10 cellular contexts compared by ENCODE assay signal in the genomic region with DNA sequence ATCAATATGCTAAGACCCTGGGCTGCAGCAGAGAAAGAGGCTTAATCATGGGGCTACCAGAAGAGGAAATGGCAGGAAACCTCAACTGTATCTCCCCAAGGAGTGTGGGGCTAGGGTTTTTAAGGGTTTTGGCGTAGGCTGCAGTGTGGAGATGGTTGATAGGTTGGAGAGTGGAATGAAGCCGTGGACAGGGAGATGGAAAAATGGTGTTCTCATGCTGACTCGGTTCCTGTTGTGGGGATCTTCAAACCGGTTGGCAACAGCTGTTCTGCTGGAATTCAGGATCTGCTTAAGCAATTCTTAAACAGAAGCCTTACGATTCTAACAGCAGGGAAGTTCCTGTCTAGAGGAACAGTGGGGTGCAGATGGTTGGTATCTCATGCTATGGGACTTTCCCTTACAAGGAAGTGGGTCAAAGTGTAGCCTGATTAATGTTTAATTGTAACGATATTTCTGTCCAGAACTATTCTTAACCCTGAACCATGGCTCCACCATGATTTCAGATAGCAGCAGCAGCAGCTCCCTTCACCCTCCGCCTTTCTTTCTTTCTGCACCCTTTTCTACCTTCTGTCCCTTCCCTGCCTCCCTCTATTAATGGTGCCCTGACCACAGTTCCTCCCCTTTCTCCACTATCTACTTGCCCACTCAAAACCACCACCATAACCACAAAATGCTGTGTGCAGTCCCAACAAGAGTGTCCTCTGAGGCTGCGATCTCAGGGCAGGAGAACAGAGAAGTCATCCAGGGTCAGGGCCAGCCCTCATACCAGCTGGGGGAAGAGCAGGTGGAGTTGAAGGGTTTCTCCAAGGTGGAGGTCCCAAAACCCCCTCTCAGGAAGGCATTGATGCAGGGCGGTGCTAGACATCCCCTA. TPM values are rescaled to one million over a fixed set of nuclear protein-coding genes. Genes with fewer than 3 reads are reported as not detected.
A peak's percentile ranks its signal among the peaks of the same experiment; 100 is the strongest.
DNase-seq lines count a peak whose midpoint lies in the region; ATAC-seq, FAIRE-seq and TF ChIP-seq lines count a peak whose summit lies in the region.
"Had no signal": no experiment of that assay in that cellular context is flagged by ENCODE, and none has a peak within 500 bp of the region (broad histone marks: within the 10 kb centered on the region; RNA-seq: fewer than 3 reads in every experiment).

No MANE protein-coding gene starts in this region.

- no peaks in the 10 kb centered on the region for H3K36me3 Mint-ChIP-seq in T-helper 2 cell treated with Interferon-gamma antibody and Interleukin-4, amounts not matched to agents 5 μg/mL and 100 μg/mL, for 36 hours (ENCODE audit: low read depth)
- H3K36me3 Mint-ChIP-seq in stimulated activated effector memory CD8-positive, alpha-beta T cell treated with anti-CD3 and anti-CD28 coated beads, Interleukin-12 subunit alpha, Interleukin-12 subunit beta, amount 100 ng/mL, for 72 hours = no peaks in the 10 kb centered on the region

- TF ChIP-seq EP300 in K562 (IDR thresholded peaks at IDR 0.05; ENCODE audit: low read length) = peak; percentile 42; the same call in 1 of the 2 replicates

- BruUV-seq in K562 (replicated peaks; lab: Mats Ljungman, UMichigan) = no TSS peak

- no peaks in the 10 kb centered on the region for H3K9me1 ChIP-seq in K562 (ENCODE audit: control insufficient read depth, insufficient read depth, low read length)

- POLR2A ChIA-PET in K562 (lab: Yijun Ruan, JAX) = no interaction called here

- H3K27ac ChIP-seq in K562 (ENCODE audit: extremely low read depth, low read depth, low read length) = peak overlapping the region; percentile 20; the same call in 2 of the 3 replicates
- H3K27ac ChIP-seq: heart left ventricle had no signal

- H3K27ac Mint-ChIP-seq in T-helper 2 cell treated with Interferon-gamma antibody and Interleukin-4, amounts not matched to agents 5 μg/mL and 100 μg/mL, for 36 hours = peak overlapping the region; percentile 37
- peak overlapping the region; percentile 46 for H3K27ac Mint-ChIP-seq in stimulated activated effector memory CD8-positive, alpha-beta T cell treated with anti-CD3 and anti-CD28 coated beads, Interleukin-12 subunit alpha, Interleukin-12 subunit beta, amount 100 ng/mL, for 72 hours

- peak; percentile 80 for FAIRE-seq in K562 (lab: Jason Lieb, UNC)

- H3K4me1 ChIP-seq in K562 (replicated peaks in 1 of 2; ENCODE audit: control insufficient read depth in 2 of 2, insufficient read depth in 2 of 2, low read length in 2 of 2) = peaks cover 29 to 48% of the 10 kb centered on the region in 2 experiments

- peaks cover 2 to 6% of the 10 kb centered on the region in 2 experiments; a peak in 1 of 5 replicates for H3K27me3 ChIP-seq in K562 (ENCODE audit: control insufficient read depth in 2 of 2, insufficient read depth in 2 of 2, low read length in 2 of 2)
- H3K27me3 ChIP-seq: heart left ventricle had no signal

- peaks cover 55% of the 10 kb centered on the region for H3K4me1 Mint-ChIP-seq in T-helper 2 cell treated with Interferon-gamma antibody and Interleukin-4, amounts not matched to agents 5 μg/mL and 100 μg/mL, for 36 hours (ENCODE audit: low read depth)
- H3K4me1 Mint-ChIP-seq in stimulated activated effector memory CD8-positive, alpha-beta T cell treated with anti-CD3 and anti-CD28 coated beads, Interleukin-12 subunit alpha, Interleukin-12 subunit beta, amount 100 ng/mL, for 72 hours = peaks cover 51% of the 10 kb centered on the region

- intact Hi-C loops in K562 (cut with micrococcal nuclease) = loop anchor here (2.0 to 5.0 kb wide), 2 partner anchors 36 to 72 kb away; no protein-coding TSS in a partner anchor

- H3K36me3 ChIP-seq in K562 (ENCODE audit: control insufficient read depth, insufficient read depth, low read length) = no peaks in the 10 kb centered on the region
- H3K36me3 ChIP-seq: heart left ventricle had no signal

- TF ChIP-seq CTCF in K562 (IDR thresholded peaks at IDR 0.05 in 2 of 3, conservative IDR thresholded peaks at IDR 0.05 in 1 of 3; ENCODE audit: insufficient read depth in 2 of 3, low read depth in 1 of 3, low read length in 3 of 3) = no peak

- H3K79me2 ChIP-seq in K562 (ENCODE audit: control insufficient read depth, insufficient read depth, low read length) = no peaks in the 10 kb centered on the region

- peaks cover 5% of the 10 kb centered on the region for H3K27me3 Mint-ChIP-seq in T-helper 2 cell treated with Interferon-gamma antibody and Interleukin-4, amounts not matched to agents 5 μg/mL and 100 μg/mL, for 36 hours (ENCODE audit: low read depth)

- peak; percentile 60 for ATAC-seq in K562
- ATAC-seq in stimulated activated effector memory CD8-positive, alpha-beta T cell treated with anti-CD3 and anti-CD28 coated beads, Interleukin-12 subunit alpha, Interleukin-12 subunit beta, amount 100 ng/mL, for 72 hours = peak; percentile 5
- ATAC-seq in GM19324 (IDR thresholded peaks at IDR 0.05; ENCODE audit: low FRiP score, unreplicated experiment) = no peak

- no peak for TF ChIP-seq RAD21 in K562 (CRISPR knock-in tag; conservative IDR thresholded peaks at IDR 0.05 in 1 of 2, IDR thresholded peaks at IDR 0.05 in 1 of 2)

- H3K4me2 ChIP-seq in K562 (ENCODE audit: insufficient read depth, low read length) = peak overlapping the region; percentile 58

- no peaks in the 10 kb centered on the region for H4K20me1 ChIP-seq in K562 (replicated peaks; ENCODE audit: control insufficient read depth, insufficient read depth, low read length)

- TF ChIP-seq POLR2A in K562 (conservative IDR thresholded peaks at IDR 0.05) = no peak

- peak overlapping the region in 1 of 2 experiments; percentile 17; a peak in 1 of 4 replicates for H3K9ac ChIP-seq in K562 (ENCODE audit: insufficient read depth in 1 of 2, low read depth in 2 of 2, low read length in 2 of 2)

- WGBS in K562 (ENCODE audit: insufficient coverage, low coverage, missing lambda C conversion rate) = 2% methylated on average over 9 of the region's 9 CpGs

- no peaks in the 10 kb centered on the region for H3K9me3 ChIP-seq in K562 (replicated peaks; ENCODE audit: control insufficient read depth, insufficient read depth, low read depth, low read length)
- H3K9me3 ChIP-seq: heart left ventricle had no signal

- no peak for DNase-seq in T-helper 2 cell treated with Interferon-gamma antibody and Interleukin-4, amounts not matched to agents 5 μg/mL and 100 μg/mL, for 36 hours (ENCODE audit: low spot score)
- no peak for DNase-seq in T-helper 2 cell
- DNase-seq in Jurkat, Clone E6-1 (ENCODE audit: low read depth, low spot score) = peak; percentile 47
- peak; percentile 45 to 64 (median 57) for DNase-seq in K562 (ENCODE audit: extremely low read depth in 1 of 4, low spot score in 3 of 4)
- DNase-seq in stimulated activated effector memory CD8-positive, alpha-beta T cell treated with anti-CD3 and anti-CD28 coated beads, Interleukin-12 subunit alpha, Interleukin-12 subunit beta, amount 100 ng/mL, for 72 hours (ENCODE audit: low spot score in 2 of 2) = no peak
- DNase-seq in middle frontal gyrus (ENCODE audit: extremely low spot score, low spot score) = no peak
- DNase-seq in globus pallidus (ENCODE audit: low spot score) = no peak
- DNase-seq: heart left ventricle had no signal

- H2AFZ ChIP-seq in K562 (ENCODE audit: low read depth, low read length) = peak overlapping the region; percentile 9; the same call in 1 of the 2 replicates

- CTCF ChIA-PET in K562 (lab: Yijun Ruan, JAX; ENCODE audit: low intra/inter-chr PET ratio) = no interaction called here

- no peak overlapping the region for H3K4me3 ChIP-seq in Jurkat, Clone E6-1 (ENCODE audit: low read length)
- H3K4me3 ChIP-seq in K562 = no peak overlapping the region
- H3K4me3 ChIP-seq: heart left ventricle had no signal

- in situ Hi-C loops in K562 (cut with MboI) = loop anchor here (5.0 kb wide), 1 partner anchor 62 kb away; no protein-coding TSS in a partner anchor

- H3K4me3 Mint-ChIP-seq in T-helper 2 cell treated with Interferon-gamma antibody and Interleukin-4, amounts not matched to agents 5 μg/mL and 100 μg/mL, for 36 hours = peak overlapping the region; percentile 46
- peak overlapping the region; percentile 64 for H3K4me3 Mint-ChIP-seq in stimulated activated effector memory CD8-positive, alpha-beta T cell treated with anti-CD3 and anti-CD28 coated beads, Interleukin-12 subunit alpha, Interleukin-12 subunit beta, amount 100 ng/mL, for 72 hours

- H3K9me3 Mint-ChIP-seq in T-helper 2 cell treated with Interferon-gamma antibody and Interleukin-4, amounts not matched to agents 5 μg/mL and 100 μg/mL, for 36 hours = no peaks in the 10 kb centered on the region
- no peaks in the 10 kb centered on the region for H3K9me3 Mint-ChIP-seq in stimulated activated effector memory CD8-positive, alpha-beta T cell treated with anti-CD3 and anti-CD28 coated beads, Interleukin-12 subunit alpha, Interleukin-12 subunit beta, amount 100 ng/mL, for 72 hours

RNA-seq across cellular contexts. Expression of gene RSPH1, which starts 30.8 kb away (rescaled TPM):
- polyA plus RNA-seq in Jurkat, Clone E6-1 (2012; ENCODE audit: insufficient read depth, insufficient read length) = not detected
- total RNA-seq in K562 (2011; cell fraction: chromatin; rRNA removed; ENCODE audit: low replicate concordance) = 0.16 TPM in 1 of 2 replicates, not detected in the other
- total RNA-seq in K562 (2011; cell fraction: nucleolus; rRNA removed) = not detected in 2 replicates
- total RNA-seq in K562 (2011; cell fraction: nucleoplasm; rRNA removed) = 0.15 TPM in 1 of 2 replicates, not detected in the other
- total RNA-seq in K562 (2014; rRNA removed) (not detected in 2 replicates), K562 (2014; rRNA removed; fragmentation: Illumina TruSeq; extraction: Trizol) (not detected in 2 replicates), K562 (2015; rRNA removed; fragmentation: Illumina TruSeq; extraction: Trizol) (not detected in 2 replicates), K562 (2021) (not detected in 2 replicates)
- polyA plus RNA-seq in K562 (2011; rRNA removed) (0.17 TPM in 1 of 2 replicates, not detected in the other), K562 (2014; fragmentation: Illumina TruSeq; extraction: Trizol) (not detected in 2 replicates), K562 (2014; fragmentation: Nextera tagmentation; extraction: Ambion mirVana) (not detected), K562 (2014; rRNA removed) (not detected in 2 replicates)
- polyA plus RNA-seq in K562 (2011; cell fraction: cytosol; rRNA removed) = 0.01 TPM in 1 of 2 replicates, not detected in the other
- 0.07 TPM in 1 of 2 replicates, not detected in the other for polyA plus RNA-seq in K562 (2011; cell fraction: nucleus; rRNA removed)
- polyA plus RNA-seq in K562 (2012) = 0.18 TPM in 1 of 2 replicates, not detected in the other
- 0.07 TPM in 1 of 2 replicates, not detected in the other for polyA minus RNA-seq in K562 (2011; rRNA and poly(A)+ RNA removed)
- polyA minus RNA-seq in K562 (2011; cell fraction: cytosol; rRNA and poly(A)+ RNA removed) = not detected in 2 replicates
- polyA minus RNA-seq in K562 (2011; cell fraction: nucleus; rRNA and poly(A)+ RNA removed) = not detected in 2 replicates
- total RNA-seq: activated CD8-positive, alpha-beta memory T cell treated with anti-CD3 and anti-CD28 coated beads for 36 hours had no signal

RNA-seq across cellular contexts. Expression of gene SLC37A1, which starts 48.4 kb away (rescaled TPM):
- 13.1 TPM for polyA plus RNA-seq in Jurkat, Clone E6-1 (2012; ENCODE audit: insufficient read depth, insufficient read length)
- total RNA-seq in K562 (2011; cell fraction: chromatin; rRNA removed; ENCODE audit: low replicate concordance) = 4.6 and 9.1 TPM in 2 replicates
- total RNA-seq in K562 (2011; cell fraction: nucleolus; rRNA removed) = 5.5 and 5.9 TPM in 2 replicates
- total RNA-seq in K562 (2011; cell fraction: nucleoplasm; rRNA removed) = 5.6 and 6.5 TPM in 2 replicates
- total RNA-seq in K562 (2014; rRNA removed) = 0.33 and 1.4 TPM in 2 replicates
- total RNA-seq in K562 (2014; rRNA removed; fragmentation: Illumina TruSeq; extraction: Trizol) = 0.10 and 0.15 TPM in 2 replicates
- 0.40 and 0.79 TPM in 2 replicates for total RNA-seq in K562 (2015; rRNA removed; fragmentation: Illumina TruSeq; extraction: Trizol)
- 0.40 and 0.60 TPM in 2 replicates for total RNA-seq in K562 (2021)
- 3.4 and 4.5 TPM in 2 replicates for polyA plus RNA-seq in K562 (2011; rRNA removed)
- polyA plus RNA-seq in K562 (2011; cell fraction: cytosol; rRNA removed) = 2.8 and 3.2 TPM in 2 replicates
- 10.8 and 11.2 TPM in 2 replicates for polyA plus RNA-seq in K562 (2011; cell fraction: nucleus; rRNA removed)
- 0.43 and 1.8 TPM in 2 replicates for polyA plus RNA-seq in K562 (2012)
- polyA plus RNA-seq in K562 (2014; fragmentation: Illumina TruSeq; extraction: Trizol) = 0.45 and 0.65 TPM in 2 replicates
- under 1 TPM; 0.06 to 0.20 TPM for polyA plus RNA-seq in K562 (2014; fragmentation: Nextera tagmentation; extraction: Ambion mirVana)
- 0.09 and 0.24 TPM in 2 replicates for polyA plus RNA-seq in K562 (2014; rRNA removed)
- polyA minus RNA-seq in K562 (2011; rRNA and poly(A)+ RNA removed) = 3.8 and 6.7 TPM in 2 replicates
- polyA minus RNA-seq in K562 (2011; cell fraction: cytosol; rRNA and poly(A)+ RNA removed) = 2.5 and 2.6 TPM in 2 replicates
- 8.3 and 11.8 TPM in 2 replicates for polyA minus RNA-seq in K562 (2011; cell fraction: nucleus; rRNA and poly(A)+ RNA removed)

Comparison
In these comparisons a context has a peak if more than half of its experiments do, and no peak if none do; other contexts are left out.
1. DNase-seq: peak in Jurkat, Clone E6-1 (single experiment) and K562 (4 of 4); none in T-helper 2 cell treated with Interferon-gamma antibody and Interleukin-4, amounts not matched to agents 5 μg/mL and 100 μg/mL, for 36 hours (single experiment), T-helper 2 cell (0 of 5), stimulated activated effector memory CD8-positive, alpha-beta T cell treated with anti-CD3 and anti-CD28 coated beads, Interleukin-12 subunit alpha, Interleukin-12 subunit beta, amount 100 ng/mL, for 72 hours (0 of 2), middle frontal gyrus (single experiment) and globus pallidus (single experiment).